Comparison of ENCODE assay signal across 1 cellular context in the genomic region with DNA sequence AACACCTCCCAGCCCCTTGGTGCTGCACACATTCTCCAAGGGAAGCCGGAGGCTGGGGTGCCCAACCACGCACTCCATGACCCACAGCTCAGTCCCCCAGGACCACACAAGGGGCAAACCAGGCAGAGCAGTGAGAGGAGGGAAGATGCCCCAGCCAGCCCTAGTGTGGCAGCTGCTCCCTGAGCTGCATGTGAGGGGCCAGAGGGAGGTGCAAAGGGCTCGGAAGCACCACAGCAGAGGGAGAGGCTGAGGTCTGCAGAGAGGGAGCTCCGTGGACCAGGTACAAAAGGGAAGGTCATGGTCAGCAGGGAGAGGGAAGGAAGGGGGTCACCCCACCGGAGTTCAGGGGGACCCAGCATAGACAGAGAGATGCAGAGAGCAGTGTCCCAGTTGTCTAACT.
A peak's percentile ranks its signal among the peaks of the same experiment; 100 is the strongest.
TF ChIP-seq lines count a peak whose summit lies in the region.

No MANE protein-coding gene starts in this region.

TF ChIP-seq in HepG2, 621 proteins besides CTCF, POLR2A, EP300 and RAD21:
- TF ChIP-seq, protein P1, sequence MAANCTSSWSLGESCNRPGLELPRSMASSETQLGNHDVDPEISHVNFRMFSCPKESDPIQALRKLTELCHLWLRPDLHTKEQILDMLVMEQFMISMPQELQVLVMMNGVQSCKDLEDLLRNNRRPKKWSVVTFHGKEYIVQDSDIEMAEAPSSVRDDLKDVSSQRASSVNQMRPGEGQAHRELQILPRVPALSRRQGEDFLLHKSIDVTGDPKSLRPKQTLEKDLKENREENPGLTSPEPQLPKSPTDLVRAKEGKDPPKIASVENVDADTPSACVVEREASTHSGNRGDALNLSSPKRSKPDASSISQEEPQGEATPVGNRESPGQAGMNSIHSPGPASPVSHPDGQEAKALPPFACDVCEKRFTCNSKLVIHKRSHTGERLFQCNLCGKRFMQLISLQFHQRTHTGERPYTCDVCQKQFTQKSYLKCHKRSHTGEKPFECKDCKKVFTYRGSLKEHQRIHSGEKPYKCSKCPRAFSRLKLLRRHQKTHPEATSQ (CRISPR knock-in tag; IDR thresholded peaks at IDR 0.05; ENCODE audit: borderline replicate concordance), result no peak
- TF ChIP-seq, protein P2, sequence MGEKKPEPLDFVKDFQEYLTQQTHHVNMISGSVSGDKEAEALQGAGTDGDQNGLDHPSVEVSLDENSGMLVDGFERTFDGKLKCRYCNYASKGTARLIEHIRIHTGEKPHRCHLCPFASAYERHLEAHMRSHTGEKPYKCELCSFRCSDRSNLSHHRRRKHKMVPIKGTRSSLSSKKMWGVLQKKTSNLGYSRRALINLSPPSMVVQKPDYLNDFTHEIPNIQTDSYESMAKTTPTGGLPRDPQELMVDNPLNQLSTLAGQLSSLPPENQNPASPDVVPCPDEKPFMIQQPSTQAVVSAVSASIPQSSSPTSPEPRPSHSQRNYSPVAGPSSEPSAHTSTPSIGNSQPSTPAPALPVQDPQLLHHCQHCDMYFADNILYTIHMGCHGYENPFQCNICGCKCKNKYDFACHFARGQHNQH (CRISPR knock-in tag; IDR thresholded peaks at IDR 0.05), result no peak
- TF ChIP-seq HNF4A (CRISPR knock-in tag; IDR thresholded peaks at IDR 0.05), result peak; percentile 41
- TF ChIP-seq KDM4B (CRISPR knock-in tag; IDR thresholded peaks at IDR 0.05), result no peak
- 0 out of 2 replicates have a peak, but pooled peaks have one; percentile 20 for TF ChIP-seq ZNF788 (CRISPR knock-in tag; IDR thresholded peaks at IDR 0.05; ENCODE audit: borderline replicate concordance)
- TF ChIP-seq RBM39 (IDR thresholded peaks at IDR 0.05; ENCODE audit: low read depth, low read length, poor library complexity, severe bottlenecking), result no peak
- TF ChIP-seq ZSCAN25 (CRISPR knock-in tag; IDR thresholded peaks at IDR 0.05), result peak; percentile 91
- no peak for TF ChIP-seq MATR3 (CRISPR knock-in tag; IDR thresholded peaks at IDR 0.05)
- no peak for TF ChIP-seq CBX1 (IDR thresholded peaks at IDR 0.05; ENCODE audit: low read depth)
- peak; percentile 26; the same call in 1 of the 2 replicates for TF ChIP-seq ZFX (CRISPR knock-in tag; IDR thresholded peaks at IDR 0.05; ENCODE audit: low read depth)
- no peak for TF ChIP-seq CREB3 (CRISPR knock-in tag; IDR thresholded peaks at IDR 0.05)
- no peak for TF ChIP-seq RFX5 (IDR thresholded peaks at IDR 0.05; ENCODE audit: low read depth, low read length)
- peak; percentile 27; the same call in 1 of the 2 replicates for TF ChIP-seq ESRRA (CRISPR knock-in tag; IDR thresholded peaks at IDR 0.05; ENCODE audit: low read depth)
- TF ChIP-seq, protein P3, sequence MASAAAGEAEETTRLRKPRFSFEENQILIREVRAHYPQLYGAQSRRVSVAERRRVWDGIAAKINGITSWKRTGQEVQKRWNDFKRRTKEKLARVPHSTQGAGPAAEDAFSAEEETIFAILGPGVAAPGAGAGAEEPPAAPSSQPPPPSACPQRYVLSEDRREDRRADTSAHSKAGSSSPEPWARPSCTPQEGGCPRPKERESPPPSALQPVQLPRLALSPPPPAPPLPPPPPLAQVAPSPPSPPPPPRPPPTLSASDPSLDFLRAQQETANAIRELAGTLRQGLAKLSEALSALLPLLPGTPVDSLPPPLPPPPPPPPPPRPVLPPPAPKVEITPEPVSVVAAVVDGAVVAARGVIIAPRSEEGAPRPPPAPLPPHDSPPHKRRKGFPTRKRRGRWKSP (CRISPR knock-in tag; IDR thresholded peaks at IDR 0.05), result no peak
- 0 out of 2 replicates have a peak, but pooled peaks have one; percentile 6 for TF ChIP-seq CEBPG (CRISPR knock-in tag; IDR thresholded peaks at IDR 0.05)
- TF ChIP-seq ARNTL (CRISPR knock-in tag; IDR thresholded peaks at IDR 0.05), result no peak
- TF ChIP-seq, protein P4, sequence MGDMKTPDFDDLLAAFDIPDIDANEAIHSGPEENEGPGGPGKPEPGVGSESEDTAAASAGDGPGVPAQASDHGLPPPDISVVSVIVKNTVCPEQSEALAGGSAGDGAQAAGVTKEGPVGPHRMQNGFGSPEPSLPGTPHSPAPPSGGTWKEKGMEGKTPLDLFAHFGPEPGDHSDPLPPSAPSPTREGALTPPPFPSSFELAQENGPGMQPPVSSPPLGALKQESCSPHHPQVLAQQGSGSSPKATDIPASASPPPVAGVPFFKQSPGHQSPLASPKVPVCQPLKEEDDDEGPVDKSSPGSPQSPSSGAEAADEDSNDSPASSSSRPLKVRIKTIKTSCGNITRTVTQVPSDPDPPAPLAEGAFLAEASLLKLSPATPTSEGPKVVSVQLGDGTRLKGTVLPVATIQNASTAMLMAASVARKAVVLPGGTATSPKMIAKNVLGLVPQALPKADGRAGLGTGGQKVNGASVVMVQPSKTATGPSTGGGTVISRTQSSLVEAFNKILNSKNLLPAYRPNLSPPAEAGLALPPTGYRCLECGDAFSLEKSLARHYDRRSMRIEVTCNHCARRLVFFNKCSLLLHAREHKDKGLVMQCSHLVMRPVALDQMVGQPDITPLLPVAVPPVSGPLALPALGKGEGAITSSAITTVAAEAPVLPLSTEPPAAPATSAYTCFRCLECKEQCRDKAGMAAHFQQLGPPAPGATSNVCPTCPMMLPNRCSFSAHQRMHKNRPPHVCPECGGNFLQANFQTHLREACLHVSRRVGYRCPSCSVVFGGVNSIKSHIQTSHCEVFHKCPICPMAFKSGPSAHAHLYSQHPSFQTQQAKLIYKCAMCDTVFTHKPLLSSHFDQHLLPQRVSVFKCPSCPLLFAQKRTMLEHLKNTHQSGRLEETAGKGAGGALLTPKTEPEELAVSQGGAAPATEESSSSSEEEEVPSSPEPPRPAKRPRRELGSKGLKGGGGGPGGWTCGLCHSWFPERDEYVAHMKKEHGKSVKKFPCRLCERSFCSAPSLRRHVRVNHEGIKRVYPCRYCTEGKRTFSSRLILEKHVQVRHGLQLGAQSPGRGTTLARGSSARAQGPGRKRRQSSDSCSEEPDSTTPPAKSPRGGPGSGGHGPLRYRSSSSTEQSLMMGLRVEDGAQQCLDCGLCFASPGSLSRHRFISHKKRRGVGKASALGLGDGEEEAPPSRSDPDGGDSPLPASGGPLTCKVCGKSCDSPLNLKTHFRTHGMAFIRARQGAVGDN (CRISPR knock-in tag; IDR thresholded peaks at IDR 0.05), result peak; percentile 46
- peak; percentile 28; the same call in 1 of the 2 replicates for TF ChIP-seq STAG1 (CRISPR knock-in tag; IDR thresholded peaks at IDR 0.05)
- TF ChIP-seq HNRNPUL1 (IDR thresholded peaks at IDR 0.05; ENCODE audit: low read depth, low read length), result no peak
- no peak for TF ChIP-seq ERF (CRISPR knock-in tag; IDR thresholded peaks at IDR 0.05)
